Comparison of ENCODE assay signal across 16 cellular contexts in genomic region chr7:126026421-126027088, GRCh38.
A peak's percentile ranks its signal among the peaks of the same experiment; 100 is the strongest.
DNase-seq lines count a peak whose midpoint lies in the region; ATAC-seq, FAIRE-seq and TF ChIP-seq lines count a peak whose summit lies in the region.
"Had no signal": no experiment of that assay in that cellular context is flagged by ENCODE, and none has a peak within 500 bp of the region (broad histone marks: within the 10 kb centered on the region; RNA-seq: fewer than 3 reads in every experiment).

No MANE protein-coding gene starts in this region.

- ATAC-seq in stimulated activated memory B cell treated with anti-CD40 and anti-IgM and Interleukin-4, amounts not matched to agents 10 μg/mL and 1 μg/mL and 100 μg/mL, for 72 hours = no peak
- no peak for ATAC-seq in HG03039 (IDR thresholded peaks at IDR 0.05; ENCODE audit: unreplicated experiment)
- ATAC-seq: lower lobe of right lung had no signal

- H3K27me3 Mint-ChIP-seq in astrocyte (ENCODE audit: low read depth, unreplicated experiment) = no peaks in the 10 kb centered on the region
- H3K27me3 Mint-ChIP-seq in stimulated activated memory B cell treated with anti-CD40 and anti-IgM and Interleukin-4, amounts not matched to agents 10 μg/mL and 1 μg/mL and 100 μg/mL, for 72 hours = no peaks in the 10 kb centered on the region
- H3K27me3 Mint-ChIP-seq: activated naive CD4-positive, alpha-beta T cell treated with anti-CD3 and anti-CD28 coated beads, Interleukin-2, amount 10 ng/mL, durations not matched to agents 7 days and 5 days; central memory CD8-positive, alpha-beta T cell had no signal

- H3K27me3 ChIP-seq in MG63 (no peaks in the 10 kb centered on the region), astrocyte (ENCODE audit: insufficient read depth, low read length) (no peaks in the 10 kb centered on the region)
- H3K27me3 ChIP-seq: BLaER1 treated with 17β-estradiol and CSF1 and Interleukin-3, amounts not matched to agents 10 nM and 100 nM had no signal

- FAIRE-seq in astrocyte (lab: Jason Lieb, UNC) = no peak

- peak overlapping the region; percentile 91 for H3K27ac Mint-ChIP-seq in astrocyte (ENCODE audit: unreplicated experiment)
- H3K27ac Mint-ChIP-seq in stimulated activated memory B cell treated with anti-CD40 and anti-IgM and Interleukin-4, amounts not matched to agents 10 μg/mL and 1 μg/mL and 100 μg/mL, for 72 hours = no peak overlapping the region
- H3K27ac Mint-ChIP-seq: activated naive CD4-positive, alpha-beta T cell treated with anti-CD3 and anti-CD28 coated beads, Interleukin-2, amount 10 ng/mL, durations not matched to agents 7 days and 5 days had no signal

- H3K9ac ChIP-seq in astrocyte (ENCODE audit: low read length) = no peak overlapping the region
- H3K9ac ChIP-seq: BLaER1 treated with 17β-estradiol and CSF1 and Interleukin-3, amounts not matched to agents 10 nM and 100 nM had no signal

- CTCF ChIA-PET in RWPE1 (lab: Yijun Ruan, JAX) = no interaction called here

- peak overlapping the region; percentile 24 for H2AFZ ChIP-seq in astrocyte (ENCODE audit: low read depth, low read length)

- DNase-seq in DMS79 (lab: John Stamatoyannopoulos, UW) = peak; percentile 5
- DNase-seq in MG63 = peak; percentile 12
- no peak for DNase-seq in astrocyte (ENCODE audit: low read depth)
- peak; percentile 68 for DNase-seq in left kidney (ENCODE audit: low read depth, low spot score)
- DNase-seq in RWPE1 (ENCODE audit: low spot score) = no peak
- DNase-seq in stimulated activated CD4-positive, alpha-beta T cell treated with anti-CD3 and anti-CD28 coated beads, Interleukin-4, amount 100 ng/mL, for 24 hours = no peak
- DNase-seq: activated naive CD4-positive, alpha-beta T cell treated with anti-CD3 and anti-CD28 coated beads, Interleukin-2, amount 10 ng/mL, durations not matched to agents 7 days and 5 days; GOT3; lower lobe of right lung had no signal

- H3K36me3 Mint-ChIP-seq in astrocyte (ENCODE audit: low read depth, unreplicated experiment) = no peaks in the 10 kb centered on the region
- H3K36me3 Mint-ChIP-seq in stimulated activated memory B cell treated with anti-CD40 and anti-IgM and Interleukin-4, amounts not matched to agents 10 μg/mL and 1 μg/mL and 100 μg/mL, for 72 hours = no peaks in the 10 kb centered on the region
- H3K36me3 Mint-ChIP-seq: activated naive CD4-positive, alpha-beta T cell treated with anti-CD3 and anti-CD28 coated beads, Interleukin-2, amount 10 ng/mL, durations not matched to agents 7 days and 5 days had no signal

- no peaks in the 10 kb centered on the region for H3K4me1 ChIP-seq in astrocyte (ENCODE audit: insufficient read depth, low read length)
- H3K4me1 ChIP-seq: BLaER1 treated with 17β-estradiol and CSF1 and Interleukin-3, amounts not matched to agents 10 nM and 100 nM; lower lobe of right lung had no signal

- H3K4me3 ChIP-seq in MG63 = no peak overlapping the region
- no peak overlapping the region for H3K4me3 ChIP-seq in astrocyte (ENCODE audit: insufficient read depth, low read depth, low read length)
- H3K4me3 ChIP-seq: BLaER1 treated with 17β-estradiol and CSF1 and Interleukin-3, amounts not matched to agents 10 nM and 100 nM; lower lobe of right lung; skin epidermis had no signal

- H3K9me3 ChIP-seq in MG63 = no peaks in the 10 kb centered on the region
- H3K9me3 ChIP-seq in astrocyte (ENCODE audit: insufficient read depth, low read depth, low read length) = no peaks in the 10 kb centered on the region
- H3K9me3 ChIP-seq: BLaER1 treated with 17β-estradiol and CSF1 and Interleukin-3, amounts not matched to agents 10 nM and 100 nM; lower lobe of right lung had no signal

- no peaks in the 10 kb centered on the region for H3K79me2 ChIP-seq in astrocyte (ENCODE audit: insufficient read depth, low read length)

- POLR2A ChIA-PET in RWPE1 (lab: Yijun Ruan, JAX; ENCODE audit: low non-redundant PET) = no interaction called here

- no peak for TF ChIP-seq CTCF in astrocyte (IDR thresholded peaks at IDR 0.05; ENCODE audit: insufficient read depth, low read depth, low read length)
- TF ChIP-seq CTCF in RWPE1 (conservative IDR thresholded peaks at IDR 0.05; ENCODE audit: low read depth) = no peak

- H3K27ac ChIP-seq in astrocyte (ENCODE audit: low read depth, low read length) = no peak overlapping the region
- H3K27ac ChIP-seq in RWPE1 = no peak overlapping the region
- H3K27ac ChIP-seq: BLaER1 treated with 17β-estradiol and CSF1 and Interleukin-3, amounts not matched to agents 10 nM and 100 nM; epithelial cell of prostate; HL-60; lower lobe of right lung; skin epidermis had no signal

- no peaks in the 10 kb centered on the region for H3K9me3 Mint-ChIP-seq in astrocyte (ENCODE audit: unreplicated experiment)
- no peaks in the 10 kb centered on the region for H3K9me3 Mint-ChIP-seq in stimulated activated memory B cell treated with anti-CD40 and anti-IgM and Interleukin-4, amounts not matched to agents 10 μg/mL and 1 μg/mL and 100 μg/mL, for 72 hours
- H3K9me3 Mint-ChIP-seq: activated naive CD4-positive, alpha-beta T cell treated with anti-CD3 and anti-CD28 coated beads, Interleukin-2, amount 10 ng/mL, durations not matched to agents 7 days and 5 days had no signal

- H3K4me2 ChIP-seq in astrocyte (ENCODE audit: low read length) = peak overlapping the region; percentile 33
- H3K4me2 ChIP-seq: BLaER1 treated with 17β-estradiol and CSF1 and Interleukin-3, amounts not matched to agents 10 nM and 100 nM had no signal

- H4K20me1 ChIP-seq in astrocyte (ENCODE audit: insufficient read depth, low read length) = no peaks in the 10 kb centered on the region
- H4K20me1 ChIP-seq: BLaER1 treated with 17β-estradiol and CSF1 and Interleukin-3, amounts not matched to agents 10 nM and 100 nM had no signal

- no peak overlapping the region for H3K4me3 Mint-ChIP-seq in astrocyte (ENCODE audit: unreplicated experiment)
- H3K4me3 Mint-ChIP-seq in stimulated activated memory B cell treated with anti-CD40 and anti-IgM and Interleukin-4, amounts not matched to agents 10 μg/mL and 1 μg/mL and 100 μg/mL, for 72 hours = no peak overlapping the region
- H3K4me3 Mint-ChIP-seq: activated naive CD4-positive, alpha-beta T cell treated with anti-CD3 and anti-CD28 coated beads, Interleukin-2, amount 10 ng/mL, durations not matched to agents 7 days and 5 days; central memory CD8-positive, alpha-beta T cell had no signal

- no peaks in the 10 kb centered on the region for H3K36me3 ChIP-seq in MG63
- no peaks in the 10 kb centered on the region for H3K36me3 ChIP-seq in astrocyte (ENCODE audit: insufficient read depth, low read length)
- H3K36me3 ChIP-seq: BLaER1 treated with 17β-estradiol and CSF1 and Interleukin-3, amounts not matched to agents 10 nM and 100 nM; lower lobe of right lung had no signal

- peaks cover 8% of the 10 kb centered on the region for H3K4me1 Mint-ChIP-seq in astrocyte (ENCODE audit: low read depth, unreplicated experiment)
- H3K4me1 Mint-ChIP-seq in stimulated activated memory B cell treated with anti-CD40 and anti-IgM and Interleukin-4, amounts not matched to agents 10 μg/mL and 1 μg/mL and 100 μg/mL, for 72 hours = no peaks in the 10 kb centered on the region
- H3K4me1 Mint-ChIP-seq: activated naive CD4-positive, alpha-beta T cell treated with anti-CD3 and anti-CD28 coated beads, Interleukin-2, amount 10 ng/mL, durations not matched to agents 7 days and 5 days; central memory CD8-positive, alpha-beta T cell had no signal

Comparison
In these comparisons a context has a peak if more than half of its experiments do, and no peak if none do; other contexts are left out.
1. DNase-seq: peak in DMS79 (single experiment), MG63 (single experiment) and left kidney (single experiment); none in astrocyte (single experiment), RWPE1 (single experiment) and stimulated activated CD4-positive, alpha-beta T cell treated with anti-CD3 and anti-CD28 coated beads, Interleukin-4, amount 100 ng/mL, for 24 hours (single experiment).